In the genomic region with DNA sequence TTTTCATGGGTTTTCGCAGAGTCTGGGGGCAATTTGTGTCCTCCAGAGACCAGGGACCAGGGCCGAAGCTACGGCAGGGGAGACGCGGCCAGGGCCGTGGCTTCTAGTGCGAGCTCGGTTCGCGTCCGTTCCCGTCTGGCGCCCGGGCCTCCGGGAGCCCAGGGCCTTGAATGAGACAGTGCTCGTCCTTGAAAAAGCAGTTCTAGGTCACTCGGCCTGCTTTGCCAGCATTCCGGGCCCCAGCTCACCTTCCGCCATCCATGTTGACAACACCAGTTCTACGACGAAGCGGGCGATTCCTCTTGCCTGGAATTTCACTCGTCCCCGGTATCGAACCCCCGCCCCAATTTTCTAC, we compare ENCODE assay signal across 8 cellular contexts. TPM values are rescaled to one million over a fixed set of nuclear protein-coding genes. Genes with fewer than 3 reads are reported as not detected.
DNase-seq lines count a peak whose midpoint lies in the region; ATAC-seq and TF ChIP-seq lines count a peak whose summit lies in the region.

No MANE protein-coding gene starts in this region.

- ATAC-seq in HG03520 (IDR thresholded peaks at IDR 0.05; ENCODE audit: unreplicated experiment): peak; percentile 10

- peak overlapping the region; percentile 96 for H3K4me3 ChIP-seq in adipocyte (ENCODE audit: low read length)
- H3K4me3 ChIP-seq in hepatocyte: no peak overlapping the region
- H3K4me3 ChIP-seq in skeletal muscle tissue (ENCODE audit: low read length in 3 of 3): peak overlapping the region; percentile 96 to 98 (median 97)

- no peaks in the 10 kb centered on the region for H4K20me1 ChIP-seq in hepatocyte (ENCODE audit: insufficient read depth, poor library complexity, severe bottlenecking)

- peaks cover 40% of the 10 kb centered on the region for H3K4me1 ChIP-seq in adipocyte (ENCODE audit: control insufficient read depth, insufficient read depth, low read length)
- peaks cover 43% of the 10 kb centered on the region for H3K4me1 ChIP-seq in hepatocyte (ENCODE audit: insufficient read depth)
- peaks cover 14 to 28% (median 16%) of the 10 kb centered on the region in 3 donors for H3K4me1 ChIP-seq in skeletal muscle tissue (ENCODE audit: control insufficient read depth in 3 of 3, insufficient read depth in 3 of 3, low read length in 3 of 3)

- peak overlapping the region; percentile 78 for H2AFZ ChIP-seq in hepatocyte

- H3K36me3 ChIP-seq in adipocyte (ENCODE audit: control insufficient read depth, insufficient read depth, low read length, severe bottlenecking) (no peaks in the 10 kb centered on the region), hepatocyte (replicated peaks; ENCODE audit: insufficient read depth, low read depth) (no peaks in the 10 kb centered on the region), skeletal muscle tissue (ENCODE audit: control insufficient read depth in 3 of 3, insufficient read depth in 3 of 3, low read length in 3 of 3) (peaks cover 0 to 6% (median 2%) of the 10 kb centered on the region in 3 donors)

- TF ChIP-seq CTCF in hepatocyte (IDR thresholded peaks at IDR 0.05; ENCODE audit: poor library complexity): no peak

- DNase-seq in activated effector memory CD4-positive, alpha-beta T cell treated with anti-CD3 and anti-CD28 coated beads, Interleukin-2, amount 50 U/mL, for 16 hours: peak; percentile 73
- DNase-seq in activated effector memory CD4-positive, alpha-beta T cell treated with Interleukin-2 at 50 U/mL for 16 hours: no peak
- DNase-seq in adipocyte (ENCODE audit: low read depth) (peak; percentile 44), hepatocyte (ENCODE audit: low spot score) (no peak), T1000 (lab: John Stamatoyannopoulos, UW) (no peak)
- DNase-seq in central memory CD4-positive, alpha-beta T cell: no peak

- WGBS in hepatocyte (ENCODE audit: low lambda C conversion rate, missing lambda C conversion rate): 63% methylated on average over 27 of the region's 27 CpGs

- peak overlapping the region; percentile 92 for H3K27ac ChIP-seq in hepatocyte
- H3K27ac ChIP-seq in skeletal muscle tissue (ENCODE audit: low read depth, low read length): peak overlapping the region; percentile 99

- no peaks in the 10 kb centered on the region for H3K79me2 ChIP-seq in hepatocyte

- peak overlapping the region; percentile 79 for H3K4me2 ChIP-seq in hepatocyte

- H3K9me2 ChIP-seq in hepatocyte (replicated peaks; ENCODE audit: insufficient read depth): no peaks in the 10 kb centered on the region

- H3K9ac ChIP-seq in adipocyte (ENCODE audit: low read length) (peak overlapping the region; percentile 96), skeletal muscle tissue (ENCODE audit: low read depth in 1 of 3, low read length in 3 of 3) (peak overlapping the region; percentile 100)

- no peaks in the 10 kb centered on the region for H3K9me3 ChIP-seq in adipocyte (ENCODE audit: control insufficient read depth, low read length)
- H3K9me3 ChIP-seq in hepatocyte (ENCODE audit: low read depth): no peaks in the 10 kb centered on the region
- no peaks in the 10 kb centered on the region for H3K9me3 ChIP-seq in skeletal muscle tissue (ENCODE audit: control insufficient read depth in 3 of 3, low read length in 3 of 3)

- H3K27me3 ChIP-seq in adipocyte (replicated peaks; ENCODE audit: control insufficient read depth, insufficient read depth, low read length) (no peaks in the 10 kb centered on the region), hepatocyte (no peaks in the 10 kb centered on the region), skeletal muscle tissue (ENCODE audit: control insufficient read depth in 3 of 3, insufficient read depth in 3 of 3, low read length in 3 of 3) (no peaks in the 10 kb centered on the region)

RNA-seq across cellular contexts. Expression of gene OR10AD1, which starts 4.5 kb away (rescaled TPM):
- not detected in 2 replicates for total RNA-seq in hepatocyte
- polyA plus RNA-seq in hepatocyte: 0.29 TPM in 1 of 2 replicates, not detected in the other
- total RNA-seq in skeletal muscle tissue: not detected

RNA-seq across cellular contexts. Expression of gene CCDC184, which starts 15.2 kb away (rescaled TPM):
- total RNA-seq in hepatocyte (4.8 and 7.7 TPM in 2 replicates), skeletal muscle tissue (0.52 TPM)
- polyA plus RNA-seq in hepatocyte: 13.8 and 19.4 TPM in 2 replicates

RNA-seq across cellular contexts. Expression of gene ASB8, which starts 41.3 kb away (rescaled TPM):
- total RNA-seq in hepatocyte (22.4 and 27.2 TPM in 2 replicates), skeletal muscle tissue (32.9 TPM)
- polyA plus RNA-seq in hepatocyte: 24.8 and 29.0 TPM in 2 replicates

Comparison
In these comparisons a context has a peak if more than half of its experiments do, and no peak if none do; other contexts are left out.
1. DNase-seq: peak in activated effector memory CD4-positive, alpha-beta T cell treated with anti-CD3 and anti-CD28 coated beads, Interleukin-2, amount 50 U/mL, for 16 hours (single experiment) and adipocyte (single experiment); none in activated effector memory CD4-positive, alpha-beta T cell treated with Interleukin-2 at 50 U/mL for 16 hours (single experiment), hepatocyte (single experiment), central memory CD4-positive, alpha-beta T cell (single experiment) and T1000 (single experiment).